ENCODE assay signal across 29 cellular contexts in genomic region chr1:112893288-112894009, GRCh38.
"Had no signal": no experiment of that assay in that cellular context is flagged by ENCODE, and none has a peak within 500 bp of the region (broad histone marks: within the 10 kb centered on the region; RNA-seq: fewer than 3 reads in every experiment).

No MANE protein-coding gene starts in this region.

- H3K4me1 ChIP-seq: body of pancreas, breast epithelium, SJCRH30 had no signal

- H3K9me3 Mint-ChIP-seq: activated naive CD4-positive, alpha-beta T cell treated with anti-CD3 and anti-CD28 coated beads, Interleukin-2, amount 50 U/mL, for 24 hours had no signal

- H3K4me2 ChIP-seq: SK-N-SH had no signal

- H3K27ac ChIP-seq: body of pancreas, breast epithelium, SJCRH30 had no signal

- H3K4me1 Mint-ChIP-seq: activated CD4-positive, alpha-beta T cell treated with anti-CD3 and anti-CD28 coated beads for 36 hours; activated CD4-positive, alpha-beta T cell treated with anti-CD3 and anti-CD28 coated beads, Interleukin-2, amount 10 ng/mL, durations not matched to agents 7 days and 5 days; activated naive CD4-positive, alpha-beta T cell treated with anti-CD3 and anti-CD28 coated beads, Interleukin-2, amount 50 U/mL, for 24 hours; activated naive CD8-positive, alpha-beta T cell treated with anti-CD3 and anti-CD28 coated beads, Interleukin-2, amount 10 ng/mL, durations not matched to agents 7 days and 5 days; WTC11 had no signal

- H3K27me3 Mint-ChIP-seq: activated CD4-positive, alpha-beta T cell treated with anti-CD3 and anti-CD28 coated beads for 36 hours; activated CD4-positive, alpha-beta T cell treated with anti-CD3 and anti-CD28 coated beads, Interleukin-2, amount 10 ng/mL, durations not matched to agents 7 days and 5 days; activated naive CD4-positive, alpha-beta T cell treated with anti-CD3 and anti-CD28 coated beads, Interleukin-2, amount 50 U/mL, for 24 hours had no signal

- H3K4me3 ChIP-seq: body of pancreas, breast epithelium, MG63, SJCRH30 had no signal

- H3K36me3 Mint-ChIP-seq: activated naive CD8-positive, alpha-beta T cell treated with anti-CD3 and anti-CD28 coated beads, Interleukin-2, amount 10 ng/mL, durations not matched to agents 7 days and 5 days had no signal

- H3K27ac Mint-ChIP-seq: activated CD4-positive, alpha-beta T cell treated with anti-CD3 and anti-CD28 coated beads for 36 hours; activated CD4-positive, alpha-beta T cell treated with anti-CD3 and anti-CD28 coated beads, Interleukin-2, amount 10 ng/mL, durations not matched to agents 7 days and 5 days; activated CD8-positive, alpha-beta T cell treated with anti-CD3 and anti-CD28 coated beads, Interleukin-2, amount 10 ng/mL, durations not matched to agents 7 days and 5 days; activated naive CD4-positive, alpha-beta T cell treated with anti-CD3 and anti-CD28 coated beads, Interleukin-2, amount 50 U/mL, for 24 hours; activated naive CD8-positive, alpha-beta T cell treated with anti-CD3 and anti-CD28 coated beads, Interleukin-2, amount 10 ng/mL, durations not matched to agents 7 days and 5 days; T-helper 1 cell treated with Interleukin-12 subunit alpha and Interleukin-12 subunit beta and Interleukin-4 antibody, amounts not matched to agents 30 μg/mL and 1 μg/mL, for 36 hours; T-helper 2 cell treated with Interferon-gamma antibody and Interleukin-4, amounts not matched to agents 5 μg/mL and 100 μg/mL, for 36 hours; WTC11 had no signal

- H3K9ac ChIP-seq: SK-N-SH had no signal

- H3K9me2 ChIP-seq: SK-N-SH had no signal

- H3K27me3 ChIP-seq: body of pancreas, breast epithelium, MG63, SJCRH30 had no signal

- DNase-seq: activated CD4-positive, alpha-beta T cell treated with anti-CD3 and anti-CD28 coated beads for 36 hours; activated CD4-positive, alpha-beta T cell treated with anti-CD3 and anti-CD28 coated beads, Interleukin-2, amount 10 ng/mL, durations not matched to agents 7 days and 5 days; activated CD4-positive, alpha-beta T cell treated with anti-CD3 and anti-CD28 coated beads, Interleukin-2, amount 50 U/mL, for 48 hours; activated CD8-positive, alpha-beta T cell treated with anti-CD3 and anti-CD28 coated beads, Interleukin-2, amount 10 ng/mL, durations not matched to agents 7 days and 5 days; activated effector memory CD4-positive, alpha-beta T cell treated with Interleukin-2 at 50 U/mL for 16 hours; activated naive CD8-positive, alpha-beta T cell treated with anti-CD3 and anti-CD28 coated beads, Interleukin-2, amount 10 ng/mL, durations not matched to agents 7 days and 5 days; activated T-cell treated with anti-CD3 and anti-CD28 coated beads, Interleukin-2, amount 50 U/mL, for 48 hours; body of pancreas; Karpas-422; KBM-7; MG63; NCI-H1048; NCI-H1105 treated with DMSO at 0.1 percent for 48 hours; NCI-H1436; NCI-H1694; NCI-H1930; NCI-H2081 treated with DMSO at 0.1 percent for 48 hours; NCI-H510A; NCI-H526; NCI-H748 treated with DMSO at 0.1 percent for 48 hours; NK-92 treated with Interleukin-12 subunit alpha and Interleukin-12 subunit beta, amount 100 ng/mL, for 24 hours; Right ventricle myocardium superior; SJCRH30; SK-N-SH had no signal

- H3K36me3 ChIP-seq: breast epithelium, MG63, SJCRH30 had no signal

- H3K4me3 Mint-ChIP-seq: activated CD4-positive, alpha-beta T cell treated with anti-CD3 and anti-CD28 coated beads for 36 hours; activated CD4-positive, alpha-beta T cell treated with anti-CD3 and anti-CD28 coated beads, Interleukin-2, amount 10 ng/mL, durations not matched to agents 7 days and 5 days; activated CD8-positive, alpha-beta T cell treated with anti-CD3 and anti-CD28 coated beads, Interleukin-2, amount 10 ng/mL, durations not matched to agents 7 days and 5 days; activated naive CD4-positive, alpha-beta T cell treated with anti-CD3 and anti-CD28 coated beads, Interleukin-2, amount 50 U/mL, for 24 hours; activated naive CD8-positive, alpha-beta T cell treated with anti-CD3 and anti-CD28 coated beads, Interleukin-2, amount 10 ng/mL, durations not matched to agents 7 days and 5 days; T-helper 1 cell treated with Interleukin-12 subunit alpha and Interleukin-12 subunit beta and Interleukin-4 antibody, amounts not matched to agents 30 μg/mL and 1 μg/mL, for 36 hours; T-helper 2 cell treated with Interferon-gamma antibody and Interleukin-4, amounts not matched to agents 5 μg/mL and 100 μg/mL, for 36 hours; WTC11 had no signal
